In the genomic region with DNA sequence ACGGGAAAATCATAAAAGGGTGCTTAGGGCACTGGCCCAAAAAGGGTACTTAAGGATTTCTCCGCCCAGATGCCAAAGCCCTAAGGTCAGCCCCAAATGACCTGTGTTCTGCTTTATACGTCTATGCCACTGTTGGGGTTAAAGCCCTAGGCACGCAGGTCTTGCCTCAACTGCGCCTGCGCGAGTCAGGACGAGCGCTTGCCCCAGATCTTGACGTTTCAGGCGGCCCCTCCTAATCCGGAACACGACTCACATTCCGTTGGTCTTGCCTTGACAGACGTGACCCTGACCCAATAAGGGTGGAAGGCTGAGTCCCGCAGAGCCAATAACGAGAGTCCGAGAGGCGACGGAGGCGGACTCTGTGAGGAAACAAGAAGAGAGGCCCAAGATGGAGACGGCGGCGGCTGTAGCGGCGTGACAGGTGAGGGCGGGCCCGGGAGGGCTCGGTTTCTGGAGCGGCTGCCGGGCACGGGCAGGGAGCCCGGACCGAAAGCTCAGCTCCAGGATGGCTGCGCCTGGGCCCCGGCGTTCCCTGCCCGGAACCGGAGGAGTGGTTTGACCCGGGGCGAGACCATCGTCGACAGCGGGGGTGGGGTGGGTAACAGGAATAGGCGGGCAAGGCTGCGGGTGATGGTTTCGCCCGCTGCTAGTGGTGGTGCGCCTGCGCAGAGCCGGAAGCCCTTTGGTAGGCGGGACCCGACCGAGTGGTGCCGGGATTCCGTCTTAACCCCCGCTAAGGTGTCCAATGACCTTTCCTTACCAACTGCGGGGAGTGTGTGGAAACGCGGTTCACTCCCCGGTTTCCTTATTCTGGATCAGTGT, we compare ENCODE assay signal across 8 cellular contexts. TPM values are rescaled to one million over a fixed set of nuclear protein-coding genes. Genes with fewer than 3 reads are reported as not detected.
DNase-seq lines count a peak whose midpoint lies in the region; ATAC-seq, FAIRE-seq and TF ChIP-seq lines count a peak whose summit lies in the region.

A gene (plus strand): TSS at position 375 of the 822 bp plus-strand sequence. CDS start 1,763 bp downstream, outside the sequence.

- TF ChIP-seq CTCF in cardiac muscle cell (IDR thresholded peaks at IDR 0.05; ENCODE audit: low read depth, low read length) = no peak
- TF ChIP-seq CTCF in transverse colon (IDR thresholded peaks at IDR 0.05) = no peak

- peaks cover 11% of the 10 kb centered on the region for H3K36me3 Mint-ChIP-seq in T-cell

- peaks cover 8% of the 10 kb centered on the region for H3K79me1 ChIP-seq in trophoblast cell (ENCODE audit: low read length)

- no peak within 1 kb of the TSS for H2AFZ ChIP-seq in trophoblast cell (ENCODE audit: insufficient read depth, low read length, poor library complexity)

- CTCF ChIA-PET in T-cell (lab: Charles Lee) = interaction anchor here in 1 of 2 donors (0.7 kb wide), 1 partner anchor 61 kb away, joined by 5 read pairs; no protein-coding TSS in a partner anchor

- H3K4me3 Mint-ChIP-seq in T-cell = peak within 1 kb of the TSS; percentile 86 to 94 (median 92)

- in situ Hi-C loops in transverse colon (cut with MboI; ENCODE audit: low pct_ligation_motif_present in 1 of 4, low pct_unique_long_range_greater_than_20kb in 1 of 4, low sequenced_read_pairs in 3 of 4) = loop anchor here in 1 of 4 donors (10.0 kb wide), 1 partner anchor 84 kb away; no protein-coding TSS in a partner anchor

- H3K4me1 ChIP-seq in cardiac muscle cell (ENCODE audit: low read depth) (no peaks in the 10 kb centered on the region), trophoblast cell (ENCODE audit: control insufficient read depth in 1 of 2, insufficient read depth in 2 of 2, low read length in 2 of 2) (peaks cover 3% of the 10 kb centered on the region in 2 experiments), transverse colon (peaks cover 0 to 33% (median 6%) of the 10 kb centered on the region in 4 donors)

- no peak for TF ChIP-seq EP300 in transverse colon (IDR thresholded peaks at IDR 0.05; ENCODE audit: low read depth)

- H3K27ac ChIP-seq in adipose tissue (ENCODE audit: low read depth, low read length) = peak within 1 kb of the TSS; percentile 60
- H3K27ac ChIP-seq in cardiac muscle cell = peak within 1 kb of the TSS; percentile 99
- peak within 1 kb of the TSS; percentile 93 for H3K27ac ChIP-seq in trophoblast cell (ENCODE audit: low read depth, low read length)
- peak within 1 kb of the TSS; percentile 91 to 95 (median 95) for H3K27ac ChIP-seq in transverse colon

- H3K4me1 Mint-ChIP-seq in T-cell = peaks cover 38 to 54% (median 41%) of the 10 kb centered on the region in 3 donors

- H3K4me2 ChIP-seq in trophoblast cell (ENCODE audit: low read length) = peak within 1 kb of the TSS; percentile 93

- intact Hi-C loops in transverse colon (cut with DNase I; ENCODE audit: low total_unique reads) = no loop called here

- H3K18ac ChIP-seq in trophoblast cell (ENCODE audit: low read length) = peak within 1 kb of the TSS; percentile 81

- ATAC-seq in HG02840 (IDR thresholded peaks at IDR 0.05; ENCODE audit: low FRiP score, unreplicated experiment) (peak; percentile 87), T-cell (replicated peaks in 1 of 4) (peak; percentile 89 to 90 (median 90))

- no peaks in the 10 kb centered on the region for H3K9me3 Mint-ChIP-seq in T-cell

- H3K9me3 ChIP-seq in cardiac muscle cell (ENCODE audit: low read depth) (no peaks in the 10 kb centered on the region), trophoblast cell (ENCODE audit: insufficient read depth, low read depth, low read length) (no peaks in the 10 kb centered on the region), transverse colon (no peaks in the 10 kb centered on the region)

- peak within 1 kb of the TSS; percentile 4 for H3K4ac ChIP-seq in trophoblast cell (ENCODE audit: low read depth, low read length)

- peak within 1 kb of the TSS; percentile 74 for H4K12ac ChIP-seq in trophoblast cell (ENCODE audit: low read depth, low read length)

- H3K27ac Mint-ChIP-seq in T-cell = peak within 1 kb of the TSS; percentile 97 to 99

- H3K9ac ChIP-seq in trophoblast cell (ENCODE audit: low read length) = peak within 1 kb of the TSS; percentile 94

- peak within 1 kb of the TSS; percentile 76 for H4K91ac ChIP-seq in trophoblast cell (ENCODE audit: low read depth, low read length)

- H2AK5ac ChIP-seq in trophoblast cell (ENCODE audit: low read length) = no peak within 1 kb of the TSS

- peak; percentile 66; the same call in 1 of the 2 replicates for TF ChIP-seq POLR2A in GM12891 (IDR thresholded peaks at IDR 0.05; ENCODE audit: low read depth, low read length)
- TF ChIP-seq POLR2A in transverse colon (IDR thresholded peaks at IDR 0.05) = peak; percentile 58

- peak within 1 kb of the TSS; percentile 89 for H4K8ac ChIP-seq in trophoblast cell (ENCODE audit: low read depth, low read length)

- peak within 1 kb of the TSS; percentile 7 for H2BK120ac ChIP-seq in trophoblast cell (ENCODE audit: insufficient read depth, low read length, poor library complexity)

- H2BK12ac ChIP-seq in trophoblast cell (ENCODE audit: low read length) = no peak within 1 kb of the TSS

- DNase-seq in GM12891 (ENCODE audit: insufficient read length, low spot score) = peak; percentile 71
- peak; percentile 86 for DNase-seq in NCI-H1436 treated with DMSO at 0.1 percent for 48 hours (lab: John Stamatoyannopoulos, UW)
- peak; percentile 87 to 98 (median 96) for DNase-seq in T-cell
- DNase-seq in cardiac muscle cell (ENCODE audit: low read depth in 1 of 2, low spot score in 1 of 2) = peak; percentile 95 to 99
- peak; percentile 95 to 99 for DNase-seq in trophoblast cell
- peak; percentile 96 for DNase-seq in transverse colon

- peak; percentile 100 for FAIRE-seq in GM12891 (lab: Jason Lieb, UNC)

- no peaks in the 10 kb centered on the region for H3K27me3 Mint-ChIP-seq in T-cell

- H3K23ac ChIP-seq in trophoblast cell (ENCODE audit: low read length) = no peak within 1 kb of the TSS

- peaks cover 2% of the 10 kb centered on the region for H3K79me2 ChIP-seq in trophoblast cell (ENCODE audit: control insufficient read depth, insufficient read depth, low read length, poor library complexity)

- H3K36me3 ChIP-seq in cardiac muscle cell (peaks cover 4% of the 10 kb centered on the region), trophoblast cell (ENCODE audit: control insufficient read depth in 1 of 2, insufficient read depth in 2 of 2, low read length in 2 of 2) (peaks cover 12 to 19% of the 10 kb centered on the region in 2 experiments), transverse colon (peaks cover 0 to 5% (median 0%) of the 10 kb centered on the region in 4 donors)

- peak within 1 kb of the TSS; percentile 77 for H2BK5ac ChIP-seq in trophoblast cell (ENCODE audit: low read depth, low read length, poor library complexity)

- WGBS in adipose tissue, 3 donors = 0 to 31% (median 2%) methylated on average over 42 to 61 of the region's 61 CpGs
- no CpG with 5 or more reads among the region's 61 CpGs for WGBS in trophoblast cell (ENCODE audit: extremely low coverage, insufficient coverage, insufficient read length)
- WGBS in transverse colon (ENCODE audit: low coverage in 1 of 2), 2 donors = 53% methylated on average over 61 of the region's 61 CpGs; no CpG with 5 or more reads in 1 of the 2 donors

- peak within 1 kb of the TSS; percentile 86 for H3K14ac ChIP-seq in trophoblast cell (ENCODE audit: low read length)

- H3K4me3 ChIP-seq in cardiac muscle cell = peak within 1 kb of the TSS; percentile 66
- H3K4me3 ChIP-seq in trophoblast cell (ENCODE audit: low read depth, low read length) = peak within 1 kb of the TSS; percentile 92
- peak within 1 kb of the TSS; percentile 52 to 78 (median 66) for H3K4me3 ChIP-seq in transverse colon

- POLR2A ChIA-PET in T-cell (lab: Charles Lee) = no interaction called here

- H3K27me3 ChIP-seq in cardiac muscle cell (no peaks in the 10 kb centered on the region), trophoblast cell (ENCODE audit: insufficient read depth, low read length) (no peaks in the 10 kb centered on the region), transverse colon (no peaks in the 10 kb centered on the region)

TF ChIP-seq in GM12891, 5 proteins besides CTCF, POLR2A, EP300 and RAD21:
- TF ChIP-seq SPI1 (IDR thresholded peaks at IDR 0.05; ENCODE audit: low read depth, low read length) (no peak), POU2F2 (IDR thresholded peaks at IDR 0.05; ENCODE audit: low read depth, low read length) (peak; percentile 22; the same call in 1 of the 2 replicates), TAF1 (IDR thresholded peaks at IDR 0.05; ENCODE audit: low read depth, low read length) (peak; percentile 68), POLR2AphosphoS5 (IDR thresholded peaks at IDR 0.05; ENCODE audit: low read depth, low read length) (peak; percentile 41; the same call in 1 of the 2 replicates), PAX5 (IDR thresholded peaks at IDR 0.05; ENCODE audit: insufficient read depth, low read length, severe bottlenecking) (no peak)

RNA-seq across cellular contexts. Expression of the gene that starts here (rescaled TPM):
- 47.2 TPM for polyA plus RNA-seq in GM12891 (2012; ENCODE audit: low read depth, missing spikeins)
- total RNA-seq in T-cell (100 to 1,000 TPM; 113 to 138 (median 122) TPM), cardiac muscle cell (44.1 and 45.5 TPM in 2 replicates), transverse colon (100 to 1,000 TPM in 2 of 4 donors, 10 to 100 TPM in 2; 58.4 to 247 (median 88.3) TPM)
- polyA plus RNA-seq in adipose tissue (10 to 100 TPM; 34.3 to 54.8 (median 40.7) TPM), cardiac muscle cell (72.9 and 87.3 TPM in 2 replicates)
- 38.1 and 39.8 TPM in 2 replicates for polyA plus RNA-seq in trophoblast cell (2013)

Comparison
In these comparisons a context has a peak if more than half of its experiments do, and no peak if none do; other contexts are left out.
1. Peak in every context shown above with its lines: DNase-seq, ATAC-seq, H3K4me3 ChIP-seq and H3K27ac ChIP-seq.